Comparison of ENCODE assay signal across 10 cellular contexts in genomic region chr3:108301695-108302404, GRCh38. TPM values are rescaled to one million over a fixed set of nuclear protein-coding genes. Genes with fewer than 3 reads are reported as not detected.
DNase-seq lines count a peak whose midpoint lies in the region; ATAC-seq and TF ChIP-seq lines count a peak whose summit lies in the region.
"Had no signal": no experiment of that assay in that cellular context is flagged by ENCODE, and none has a peak within 500 bp of the region (broad histone marks: within the 10 kb centered on the region; RNA-seq: fewer than 3 reads in every experiment).

No MANE protein-coding gene starts in this region.

- H2AFZ ChIP-seq in H9 (ENCODE audit: low read length) = no peak overlapping the region

- H4K5ac ChIP-seq in H9 (ENCODE audit: insufficient read length, low read depth, low read length) = no peak overlapping the region

- H3K9me3 Mint-ChIP-seq in H9 = no peaks in the 10 kb centered on the region

- peak overlapping the region; percentile 8 for H3K4me3 ChIP-seq in epithelial cell of proximal tubule (ENCODE audit: low read depth, low read length)
- no peak overlapping the region for H3K4me3 ChIP-seq in suprapubic skin
- H3K4me3 ChIP-seq: heart right ventricle had no signal

- H3K4me1 ChIP-seq in H9 (ENCODE audit: insufficient read depth, low read length) (no peaks in the 10 kb centered on the region), suprapubic skin (no peaks in the 10 kb centered on the region)

- H4K91ac ChIP-seq in H9 (ENCODE audit: insufficient read length, low read depth, low read length) = no peak overlapping the region

- H4K20me1 ChIP-seq in H9 (ENCODE audit: control insufficient read depth, insufficient read depth, insufficient read length) = no peaks in the 10 kb centered on the region

- H3K4me3 Mint-ChIP-seq in H9 = no peak overlapping the region

- H3K9me3 ChIP-seq in H9 (ENCODE audit: control insufficient read depth, low read depth, low read length) (no peaks in the 10 kb centered on the region), suprapubic skin (no peaks in the 10 kb centered on the region)
- H3K9me3 ChIP-seq: heart right ventricle had no signal

- no peak overlapping the region for H2BK5ac ChIP-seq in H9 (ENCODE audit: insufficient read length, low read length)

- no peak overlapping the region for H3K14ac ChIP-seq in H9 (ENCODE audit: insufficient read depth, low read length)

- ATAC-seq in GM18505 (IDR thresholded peaks at IDR 0.05; ENCODE audit: unreplicated experiment) (peak; percentile 72), GM18870 (IDR thresholded peaks at IDR 0.05; ENCODE audit: unreplicated experiment) (no peak)
- ATAC-seq: heart right ventricle had no signal

- no peak for TF ChIP-seq CTCF in H9 (conservative IDR thresholded peaks at IDR 0.05)
- TF ChIP-seq CTCF in epithelial cell of proximal tubule (conservative IDR thresholded peaks at IDR 0.05; ENCODE audit: low read depth, low read length) = no peak
- no peak for TF ChIP-seq CTCF in suprapubic skin (IDR thresholded peaks at IDR 0.05)

- H3K27me3 ChIP-seq in H9 (ENCODE audit: insufficient read depth, low read length) = no peaks in the 10 kb centered on the region
- H3K27me3 ChIP-seq in suprapubic skin = no peaks in the 10 kb centered on the region
- H3K27me3 ChIP-seq: heart right ventricle had no signal

- H2BK20ac ChIP-seq in H9 (ENCODE audit: low read depth, low read length, poor library complexity, severe bottlenecking) = no peak overlapping the region

- no peak overlapping the region for H3K4ac ChIP-seq in H9 (ENCODE audit: low read depth, low read length)

- H3K18ac ChIP-seq in H9 (ENCODE audit: insufficient read length, low read depth, low read length) = no peak overlapping the region

- H3K23ac ChIP-seq in H9 (ENCODE audit: insufficient read length, low read depth, low read length) = no peak overlapping the region

- no peak overlapping the region for H2AK5ac ChIP-seq in H9 (ENCODE audit: insufficient read length, low read length)

- H3K56ac ChIP-seq in H9 (ENCODE audit: insufficient read length, low read depth, low read length) = no peak overlapping the region

- H3K4me2 ChIP-seq in H9 (ENCODE audit: insufficient read depth, insufficient read length, low read length) = no peak overlapping the region

- H3K36me3 Mint-ChIP-seq in H9 (ENCODE audit: insufficient read depth in 1 of 3, low read depth in 3 of 3) = no peaks in the 10 kb centered on the region

- H3K79me1 ChIP-seq in H9 (ENCODE audit: insufficient read depth, low read depth, low read length, poor library complexity, severe bottlenecking) = no peaks in the 10 kb centered on the region

- H3K9ac ChIP-seq in H9 (ENCODE audit: extremely low read depth, insufficient read length, low read length) = no peak overlapping the region

- H3K79me2 ChIP-seq in H9 (ENCODE audit: insufficient read depth, low read length) = no peaks in the 10 kb centered on the region

- H4K8ac ChIP-seq in H9 (replicated peaks; ENCODE audit: insufficient read length, low read depth, low read length) = no peak overlapping the region

- no peaks in the 10 kb centered on the region for H3K27me3 Mint-ChIP-seq in H9 (ENCODE audit: low read depth)

- no CpG with 5 or more reads among the region's 5 CpGs for WGBS in H9 (ENCODE audit: extremely low coverage, insufficient read length, low lambda C conversion rate)
- 69% methylated on average over 5 of the region's 5 CpGs for whole genome bisulfite sequencing in suprapubic skin

- H3K4me1 Mint-ChIP-seq in H9 = peaks cover 18 to 26% of the 10 kb centered on the region in 2 experiments

- no peak overlapping the region for H2BK15ac ChIP-seq in H9 (ENCODE audit: low read depth, low read length)

- H3K23me2 ChIP-seq in H9 (ENCODE audit: insufficient read length, low read depth, low read length, poor library complexity, severe bottlenecking) = no peaks in the 10 kb centered on the region

- H3K27ac ChIP-seq in H9 (ENCODE audit: insufficient read length, low read depth, low read length) = no peak overlapping the region
- H3K27ac ChIP-seq in suprapubic skin = no peak overlapping the region
- H3K27ac ChIP-seq: heart right ventricle had no signal

- TF ChIP-seq POLR2A in GM18505 (IDR thresholded peaks at IDR 0.05; ENCODE audit: borderline replicate concordance, extremely low read depth, insufficient read depth, insufficient read length) = no peak
- no peak for TF ChIP-seq POLR2A in suprapubic skin (IDR thresholded peaks at IDR 0.05)

- peak overlapping the region in 2 of 3 experiments; percentile 6 to 26; a peak in 2 of 7 replicates for H3K27ac Mint-ChIP-seq in H9

- no peak for DNase-seq in H9
- DNase-seq in NOMO-1 (lab: John Stamatoyannopoulos, UW; ENCODE audit: unreplicated experiment in 2 of 2) = peak; percentile 42 to 80
- no peak for DNase-seq in epithelial cell of proximal tubule (ENCODE audit: low read depth)
- DNase-seq in suprapubic skin (ENCODE audit: low spot score in 2 of 2) = no peak
- no peak for DNase-seq in cerebellum (ENCODE audit: low spot score)
- DNase-seq in NCI-H2227 treated with DMSO at 0.1 percent for 48 hours (lab: John Stamatoyannopoulos, UW) = no peak
- DNase-seq: heart right ventricle, NCI-H2081 treated with DMSO at 0.1 percent for 48 hours had no signal

- no peak for TF ChIP-seq EP300 in suprapubic skin (IDR thresholded peaks at IDR 0.05)

- no peaks in the 10 kb centered on the region for H3K36me3 ChIP-seq in suprapubic skin
- H3K36me3 ChIP-seq: heart right ventricle had no signal

- H3T11ph ChIP-seq in H9 (ENCODE audit: low read length) = no peak overlapping the region

- no peak overlapping the region for H2BK120ac ChIP-seq in H9 (ENCODE audit: low read depth, low read length, poor library complexity, severe bottlenecking)

- no peak overlapping the region for H2BK12ac ChIP-seq in H9 (ENCODE audit: insufficient read length, low read depth, low read length)

RNA-seq across cellular contexts. Expression of gene HHLA2, which starts 5.5 kb away (rescaled TPM):
- not detected in 2 replicates for total RNA-seq in H9 (2021)
- total RNA-seq in epithelial cell of proximal tubule = 0.23 TPM in 1 of 2 replicates, not detected in the other
- total RNA-seq in suprapubic skin = not detected
- 0.18 TPM for total RNA-seq in cerebellum
- total RNA-seq: heart right ventricle had no signal

Comparison
In these comparisons a context has a peak if more than half of its experiments do, and no peak if none do; other contexts are left out.
1. DNase-seq: peak in NOMO-1 (2 of 2); none in H9 (single experiment), epithelial cell of proximal tubule (single experiment), suprapubic skin (0 of 2), cerebellum (single experiment) and NCI-H2227 treated with DMSO at 0.1 percent for 48 hours (single experiment).